ENCODE assay signal across 19 cellular contexts in the genomic region with DNA sequence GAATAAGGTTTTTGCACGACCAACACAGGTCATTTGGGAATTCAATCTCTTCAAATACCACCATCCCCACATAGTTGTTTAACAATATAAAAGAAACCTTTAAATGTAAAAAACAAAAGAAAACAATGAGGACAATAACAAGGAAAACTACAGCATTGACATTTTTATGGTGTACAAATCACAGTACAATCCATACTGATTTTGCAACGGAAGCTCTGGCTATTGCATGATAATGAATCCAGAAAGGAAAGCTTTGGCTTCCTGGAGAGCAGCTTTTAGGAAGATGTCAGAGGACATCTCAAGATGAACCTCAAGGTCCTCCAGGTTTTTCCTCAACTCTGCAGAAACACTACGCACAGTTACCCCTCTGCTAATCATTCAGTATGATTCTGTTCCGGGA.
DNase-seq lines count a peak whose midpoint lies in the region; ATAC-seq and TF ChIP-seq lines count a peak whose summit lies in the region.
"Had no signal": no experiment of that assay in that cellular context is flagged by ENCODE, and none has a peak within 500 bp of the region (broad histone marks: within the 10 kb centered on the region; RNA-seq: fewer than 3 reads in every experiment).

No MANE protein-coding gene starts in this region.

- no peaks in the 10 kb centered on the region for H3K9me3 ChIP-seq in HUES6 (ENCODE audit: control insufficient read depth, insufficient read depth, low read depth, low read length)
- H3K9me3 ChIP-seq in colonic mucosa, result no peaks in the 10 kb centered on the region
- no peaks in the 10 kb centered on the region for H3K9me3 ChIP-seq in muscle layer of duodenum (ENCODE audit: control insufficient read depth in 1 of 2, low read length in 2 of 2)
- H3K9me3 ChIP-seq in thoracic aorta, result no peaks in the 10 kb centered on the region

- no peaks in the 10 kb centered on the region for H3K36me3 Mint-ChIP-seq in activated CD8-positive, alpha-beta T cell treated with anti-CD3 and anti-CD28 coated beads for 36 hours (ENCODE audit: low read depth)

- H3K27me3 ChIP-seq in HUES6 (ENCODE audit: control insufficient read depth, insufficient read depth, low read length), result no peaks in the 10 kb centered on the region
- H3K27me3 ChIP-seq in colonic mucosa, result no peaks in the 10 kb centered on the region
- H3K27me3 ChIP-seq in muscle layer of duodenum (ENCODE audit: low read depth, low read length), result no peaks in the 10 kb centered on the region
- H3K27me3 ChIP-seq in thoracic aorta (replicated peaks; ENCODE audit: insufficient read depth), result no peaks in the 10 kb centered on the region

- H3K4me3 ChIP-seq in HUES6 (ENCODE audit: low read depth, low read length) (0 out of 2 replicates have a peak overlapping the region, but pooled peaks have one; percentile 26), colonic mucosa (no peak overlapping the region), muscle layer of duodenum (ENCODE audit: low read depth in 1 of 2, low read length in 2 of 2) (no peak overlapping the region), thoracic aorta (no peak overlapping the region)
- H3K4me3 ChIP-seq: GM12878, GM23248 had no signal

- no peak overlapping the region for H3K4me3 Mint-ChIP-seq in activated CD8-positive, alpha-beta T cell treated with anti-CD3 and anti-CD28 coated beads for 36 hours
- H3K4me3 Mint-ChIP-seq: B cell; CD4-positive, alpha-beta T cell had no signal

- H3K4me1 Mint-ChIP-seq in activated CD8-positive, alpha-beta T cell treated with anti-CD3 and anti-CD28 coated beads for 36 hours (ENCODE audit: low read depth), result no peaks in the 10 kb centered on the region
- H3K4me1 Mint-ChIP-seq: B cell had no signal

- no peaks in the 10 kb centered on the region for H3K36me3 ChIP-seq in HUES6 (ENCODE audit: control insufficient read depth, insufficient read depth, low read length)
- no peaks in the 10 kb centered on the region for H3K36me3 ChIP-seq in colonic mucosa
- peaks cover 0 to 17% of the 10 kb centered on the region in 2 donors for H3K36me3 ChIP-seq in muscle layer of duodenum (ENCODE audit: control insufficient read depth in 1 of 2, insufficient read depth in 2 of 2, low read length in 2 of 2)
- H3K36me3 ChIP-seq in thoracic aorta, result peaks cover 7% of the 10 kb centered on the region

- CTCF ChIA-PET in activated CD8-positive, alpha-beta T cell treated with anti-CD3 and anti-CD28 coated beads for 36 hours (lab: Charles Lee), result no interaction called here

- TF ChIP-seq CTCF in colonic mucosa (IDR thresholded peaks at IDR 0.05), result no peak
- TF ChIP-seq CTCF in thoracic aorta (IDR thresholded peaks at IDR 0.05), result no peak
- TF ChIP-seq CTCF in omental fat pad (IDR thresholded peaks at IDR 0.05), result no peak
- no peak for TF ChIP-seq CTCF in activated CD8-positive, alpha-beta T cell treated with anti-CD3 and anti-CD28 coated beads for 36 hours (IDR thresholded peaks at IDR 0.05)

- ATAC-seq in thoracic aorta (ENCODE audit: insufficient number of reproducible peaks, low FRiP score, low read depth) (no peak), HG02610 (IDR thresholded peaks at IDR 0.05; ENCODE audit: unreplicated experiment) (no peak), omental fat pad (ENCODE audit: low FRiP score) (no peak)
- no peak for ATAC-seq in activated CD8-positive, alpha-beta T cell treated with anti-CD3 and anti-CD28 coated beads for 36 hours
- ATAC-seq: GM12878, Panc1, Right ventricle myocardium inferior had no signal

- no peaks in the 10 kb centered on the region for H3K9me3 Mint-ChIP-seq in activated CD8-positive, alpha-beta T cell treated with anti-CD3 and anti-CD28 coated beads for 36 hours
- H3K9me3 Mint-ChIP-seq: CD4-positive, alpha-beta T cell had no signal

- H3K9ac ChIP-seq in HUES6 (ENCODE audit: low read length), result no peak overlapping the region
- H3K9ac ChIP-seq in colonic mucosa (ENCODE audit: low read depth in 2 of 2, low read length in 2 of 2), result no peak overlapping the region
- H3K9ac ChIP-seq: GM23248 had no signal

- POLR2A ChIA-PET in activated CD8-positive, alpha-beta T cell treated with anti-CD3 and anti-CD28 coated beads for 36 hours (lab: Charles Lee), result no interaction called here

- H3K27ac ChIP-seq in HUES6 (ENCODE audit: low read depth, low read length), result no peak overlapping the region
- peak overlapping the region; percentile 72 for H3K27ac ChIP-seq in colonic mucosa
- H3K27ac ChIP-seq in muscle layer of duodenum (ENCODE audit: low read length), result peak overlapping the region; percentile 65
- peak overlapping the region; percentile 85 to 97 for H3K27ac ChIP-seq in thoracic aorta

- H3K4me1 ChIP-seq in HUES6 (ENCODE audit: control insufficient read depth, insufficient read depth, low read length) (peaks cover 36% of the 10 kb centered on the region), colonic mucosa (no peaks in the 10 kb centered on the region), muscle layer of duodenum (ENCODE audit: control insufficient read depth in 1 of 2, insufficient read depth in 2 of 2, low read length in 2 of 2) (no peaks in the 10 kb centered on the region), thoracic aorta (ENCODE audit: control insufficient read depth in 1 of 2, low read depth in 2 of 2) (peaks cover 41 to 71% of the 10 kb centered on the region in 2 donors)

- DNase-seq in colonic mucosa, result no peak
- no peak for DNase-seq in thoracic aorta (ENCODE audit: low spot score)
- DNase-seq in omental fat pad (ENCODE audit: low spot score), result no peak
- no peak for DNase-seq in activated CD8-positive, alpha-beta T cell treated with anti-CD3 and anti-CD28 coated beads for 36 hours
- DNase-seq in nucleus accumbens (lab: John Stamatoyannopoulos, UW), result no peak
- DNase-seq: Calu3; CD4-positive, alpha-beta T cell; GM23248; Kasumi-1; NCI-H187 treated with DMSO at 0.1 percent for 48 hours; NCI-H2171; NCI-H774 had no signal

- intact Hi-C loops in colonic mucosa (cut with DNase I), result no loop called here
- intact Hi-C loops in activated CD8-positive, alpha-beta T cell treated with anti-CD3 and anti-CD28 coated beads for 36 hours (cut with micrococcal nuclease), result no loop called here

- H3K27me3 Mint-ChIP-seq in activated CD8-positive, alpha-beta T cell treated with anti-CD3 and anti-CD28 coated beads for 36 hours, result peaks cover 4% of the 10 kb centered on the region

- no peak overlapping the region for H3K27ac Mint-ChIP-seq in activated CD8-positive, alpha-beta T cell treated with anti-CD3 and anti-CD28 coated beads for 36 hours
- H3K27ac Mint-ChIP-seq: B cell; CD4-positive, alpha-beta T cell had no signal
